17 cellular contexts compared by ENCODE assay signal in genomic region chr6:71482742-71483141, GRCh38.
DNase-seq lines count a peak whose midpoint lies in the region; ATAC-seq, FAIRE-seq and TF ChIP-seq lines count a peak whose summit lies in the region.
"Had no signal": no experiment of that assay in that cellular context is flagged by ENCODE, and none has a peak within 500 bp of the region (broad histone marks: within the 10 kb centered on the region; RNA-seq: fewer than 3 reads in every experiment).

No MANE protein-coding gene starts in this region.

- TF ChIP-seq POLR2A in A549 (IDR thresholded peaks at IDR 0.05; ENCODE audit: low read length) (no peak), erythroblast (IDR thresholded peaks at IDR 0.05; ENCODE audit: low read length) (no peak)

- CTCF ChIA-PET in A549 (lab: Yijun Ruan, JAX) = interaction anchor here (0.8 to 1.7 kb wide), 7 partner anchors 10 to 161 kb away, joined by 3 to 4 read pairs (median 3); no protein-coding TSS in a partner anchor

- TF ChIP-seq CTCF in A549 (IDR thresholded peaks at IDR 0.05) (peak; percentile 20; the same call in 2 of the 3 replicates), kidney (IDR thresholded peaks at IDR 0.05; ENCODE audit: borderline replicate concordance, extremely low read depth, insufficient read depth) (peak; percentile 14)

- H3K4me3 ChIP-seq in A549 (no peak overlapping the region), kidney (ENCODE audit: low read length in 2 of 2) (no peak overlapping the region), H7 (ENCODE audit: insufficient read depth, low read depth, low read length) (no peak overlapping the region)

- no peaks in the 10 kb centered on the region for H3K27me3 ChIP-seq in H7 (ENCODE audit: control insufficient read depth, insufficient read depth, low read length)

- no peaks in the 10 kb centered on the region for H3K9me3 ChIP-seq in A549
- H3K9me3 ChIP-seq in kidney (ENCODE audit: control insufficient read depth in 1 of 2, low read length in 2 of 2) = no peaks in the 10 kb centered on the region

- H3K36me3 ChIP-seq in kidney (ENCODE audit: control insufficient read depth in 1 of 2, insufficient read depth in 2 of 2, low read length in 2 of 2) (no peaks in the 10 kb centered on the region), H7 (replicated peaks; ENCODE audit: control insufficient read depth, insufficient read depth, low read length) (no peaks in the 10 kb centered on the region)

- H3K4me3 Mint-ChIP-seq in stimulated activated naive B cell treated with anti-CD40 and anti-IgM and Interleukin-4, amounts not matched to agents 10 μg/mL and 1 μg/mL and 100 μg/mL, for 72 hours = no peak overlapping the region
- H3K4me3 Mint-ChIP-seq: activated naive CD8-positive, alpha-beta T cell treated with anti-CD3 and anti-CD28 coated beads, Interleukin-2, amount 10 ng/mL, durations not matched to agents 7 days and 5 days had no signal

- no peaks in the 10 kb centered on the region for H3K27me3 Mint-ChIP-seq in stimulated activated naive B cell treated with anti-CD40 and anti-IgM and Interleukin-4, amounts not matched to agents 10 μg/mL and 1 μg/mL and 100 μg/mL, for 72 hours

- no peak overlapping the region for H3K9ac ChIP-seq in kidney (ENCODE audit: low read length in 2 of 2)

- TF ChIP-seq RAD21 in A549 (conservative IDR thresholded peaks at IDR 0.05 in 1 of 2, IDR thresholded peaks at IDR 0.05 in 1 of 2) = peak; percentile 40 to 49; a peak in 4 of 5 replicates

- peaks cover 15% of the 10 kb centered on the region for H3K4me1 ChIP-seq in A549
- peaks cover 19 to 22% of the 10 kb centered on the region in 2 donors for H3K4me1 ChIP-seq in kidney (ENCODE audit: control insufficient read depth in 1 of 2, insufficient read depth in 1 of 2, low read depth in 1 of 2, low read length in 2 of 2)

- H3K36me3 Mint-ChIP-seq in stimulated activated naive B cell treated with anti-CD40 and anti-IgM and Interleukin-4, amounts not matched to agents 10 μg/mL and 1 μg/mL and 100 μg/mL, for 72 hours = no peaks in the 10 kb centered on the region
- H3K36me3 Mint-ChIP-seq: activated naive CD8-positive, alpha-beta T cell treated with anti-CD3 and anti-CD28 coated beads, Interleukin-2, amount 10 ng/mL, durations not matched to agents 7 days and 5 days had no signal

- peak in 1 of 2 experiments; percentile 14 for DNase-seq in A549 (ENCODE audit: low read depth in 1 of 2, low spot score in 1 of 2)
- peak; percentile 60 for DNase-seq in HCEC 1CT
- peak; percentile 50 for DNase-seq in amniotic epithelial cell (ENCODE audit: low read depth)
- DNase-seq in kidney = no peak
- DNase-seq in H7 = no peak
- no peak for DNase-seq in erythroblast (lab: John Stamatoyannopoulos, UW)
- no peak for DNase-seq in stimulated activated naive B cell treated with anti-CD40 and anti-IgM and Interleukin-4, amounts not matched to agents 10 μg/mL and 1 μg/mL and 100 μg/mL, for 72 hours
- no peak for DNase-seq in NCI-H128 (lab: John Stamatoyannopoulos, UW; ENCODE audit: unreplicated experiment)
- DNase-seq: activated naive CD8-positive, alpha-beta T cell treated with anti-CD3 and anti-CD28 coated beads, Interleukin-2, amount 10 ng/mL, durations not matched to agents 7 days and 5 days; C1 segment of cervical spinal cord; effector CD4-positive, alpha-beta T cell; hippocampal formation; midbrain; NCI-H1092; NCI-H446 treated with DMSO at 0.1 percent for 48 hours; stimulated activated CD4-positive, alpha-beta T cell treated with anti-CD3 and anti-CD28 coated beads, Interleukin-4, amount 100 ng/mL, for 1 hour; stimulated activated naive CD4-positive, alpha-beta T cell had no signal

- POLR2A ChIA-PET in A549 (lab: Yijun Ruan, JAX) = no interaction called here

- H3K4me2 ChIP-seq in A549 = no peak overlapping the region

- no peak overlapping the region for H3K27ac ChIP-seq in A549
- no peak overlapping the region for H3K27ac ChIP-seq in kidney (ENCODE audit: low read depth in 2 of 2, low read length in 2 of 2)

- peaks cover 9 to 23% of the 10 kb centered on the region in 2 donors for H3K4me1 Mint-ChIP-seq in stimulated activated naive B cell treated with anti-CD40 and anti-IgM and Interleukin-4, amounts not matched to agents 10 μg/mL and 1 μg/mL and 100 μg/mL, for 72 hours

- intact Hi-C loops in kidney (cut with DNase I) = no loop called here

- H3K27ac Mint-ChIP-seq in stimulated activated naive B cell treated with anti-CD40 and anti-IgM and Interleukin-4, amounts not matched to agents 10 μg/mL and 1 μg/mL and 100 μg/mL, for 72 hours = no peak overlapping the region
- H3K27ac Mint-ChIP-seq: activated naive CD8-positive, alpha-beta T cell treated with anti-CD3 and anti-CD28 coated beads, Interleukin-2, amount 10 ng/mL, durations not matched to agents 7 days and 5 days had no signal

- 60% methylated on average over 2 of the region's 2 CpGs for WGBS in A549 (ENCODE audit: missing lambda C conversion rate)

- TF ChIP-seq EP300 in A549 (IDR thresholded peaks at IDR 0.05) = no peak

- H3K9me3 Mint-ChIP-seq in stimulated activated naive B cell treated with anti-CD40 and anti-IgM and Interleukin-4, amounts not matched to agents 10 μg/mL and 1 μg/mL and 100 μg/mL, for 72 hours = no peaks in the 10 kb centered on the region
- H3K9me3 Mint-ChIP-seq: activated naive CD8-positive, alpha-beta T cell treated with anti-CD3 and anti-CD28 coated beads, Interleukin-2, amount 10 ng/mL, durations not matched to agents 7 days and 5 days had no signal

- FAIRE-seq in A549 (lab: Jason Lieb, UNC) (no peak), kidney (lab: Jason Lieb, UNC) (no peak)

- peak; percentile 34 to 61; a peak in 3 of 6 replicates for ATAC-seq in A549
- ATAC-seq in stimulated activated naive B cell treated with anti-CD40 and anti-IgM and Interleukin-4, amounts not matched to agents 10 μg/mL and 1 μg/mL and 100 μg/mL, for 72 hours (replicated peaks) = no peak

TF ChIP-seq in A549, 52 proteins besides CTCF, POLR2A, EP300 and RAD21:
- TF ChIP-seq SMC3 (IDR thresholded peaks at IDR 0.05) (0 out of 3 replicates have a peak, but pooled peaks have one; percentile 14), MAZ (IDR thresholded peaks at IDR 0.05; ENCODE audit: borderline replicate concordance, low read depth, low read length) (no peak), GATA3 (IDR thresholded peaks at IDR 0.05; ENCODE audit: borderline replicate concordance) (no peak)

Comparison
In these comparisons a context has a peak if more than half of its experiments do, and no peak if none do; other contexts are left out.
1. ATAC-seq: peak in A549 (2 of 2); none in stimulated activated naive B cell treated with anti-CD40 and anti-IgM and Interleukin-4, amounts not matched to agents 10 μg/mL and 1 μg/mL and 100 μg/mL, for 72 hours (0 of 2).
2. DNase-seq: peak in HCEC 1CT (single experiment) and amniotic epithelial cell (single experiment); none in kidney (single experiment), H7 (single experiment), erythroblast (0 of 2), stimulated activated naive B cell treated with anti-CD40 and anti-IgM and Interleukin-4, amounts not matched to agents 10 μg/mL and 1 μg/mL and 100 μg/mL, for 72 hours (single experiment) and NCI-H128 (single experiment).